1 cellular context compared by ENCODE assay signal in the genomic region with DNA sequence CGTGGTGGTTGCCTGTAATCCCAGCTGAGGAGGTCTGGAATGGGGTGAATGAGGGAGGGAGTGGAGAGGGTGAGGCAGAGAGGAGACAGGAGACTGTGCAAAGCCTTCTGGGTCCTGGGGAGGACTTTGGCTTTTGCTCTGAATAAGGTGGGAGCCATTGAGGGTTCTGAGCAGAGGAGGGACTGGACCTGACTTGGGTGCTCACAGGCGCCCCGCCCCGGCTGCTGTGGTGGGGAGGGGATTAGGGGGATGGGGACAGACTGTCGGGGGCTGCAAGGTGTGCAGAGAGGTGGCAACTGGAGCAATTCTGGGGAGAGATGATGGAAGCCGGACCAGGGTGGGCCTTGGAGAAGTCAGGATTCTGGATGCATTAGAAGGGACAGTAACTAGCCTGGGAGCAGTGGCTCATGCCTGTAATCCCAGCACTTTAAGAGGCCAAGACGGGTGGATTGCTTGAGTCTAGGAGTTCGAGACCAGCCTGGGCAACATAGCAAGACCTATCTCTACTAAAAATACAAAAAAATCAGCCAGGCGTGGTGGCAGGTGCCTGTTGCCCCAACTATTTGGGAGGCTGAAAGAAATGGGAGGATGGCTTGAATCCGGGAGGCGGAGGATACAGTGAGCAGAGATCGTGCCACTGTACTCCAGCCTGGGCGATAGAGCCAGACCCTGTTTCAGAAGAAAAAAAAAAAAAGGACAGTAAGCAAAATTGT.
TF ChIP-seq lines count a peak whose summit lies in the region.

No MANE protein-coding gene starts in this region.

TF ChIP-seq in GM23338, 12 proteins besides CTCF, POLR2A, EP300 and RAD21:
- TF ChIP-seq EZH2phosphoT487 (IDR thresholded peaks at IDR 0.05; ENCODE audit: unreplicated experiment) (no peak), CREB1 (CRISPR knock-in tag; IDR thresholded peaks at IDR 0.05; ENCODE audit: low read depth) (no peak), NANOG (IDR thresholded peaks at IDR 0.05; ENCODE audit: borderline replicate concordance) (no peak)
- TF ChIP-seq, protein P1, sequence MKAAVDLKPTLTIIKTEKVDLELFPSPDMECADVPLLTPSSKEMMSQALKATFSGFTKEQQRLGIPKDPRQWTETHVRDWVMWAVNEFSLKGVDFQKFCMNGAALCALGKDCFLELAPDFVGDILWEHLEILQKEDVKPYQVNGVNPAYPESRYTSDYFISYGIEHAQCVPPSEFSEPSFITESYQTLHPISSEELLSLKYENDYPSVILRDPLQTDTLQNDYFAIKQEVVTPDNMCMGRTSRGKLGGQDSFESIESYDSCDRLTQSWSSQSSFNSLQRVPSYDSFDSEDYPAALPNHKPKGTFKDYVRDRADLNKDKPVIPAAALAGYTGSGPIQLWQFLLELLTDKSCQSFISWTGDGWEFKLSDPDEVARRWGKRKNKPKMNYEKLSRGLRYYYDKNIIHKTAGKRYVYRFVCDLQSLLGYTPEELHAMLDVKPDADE (IDR thresholded peaks at IDR 0.05), result no peak
TF ChIP-seq in GM23338: peak in this region for 0.
